16 cellular contexts compared by ENCODE assay signal in genomic region chr13:30926781-30927180, GRCh38. TPM values are rescaled to one million over a fixed set of nuclear protein-coding genes. Genes with fewer than 3 reads are reported as not detected.
DNase-seq lines count a peak whose midpoint lies in the region; ATAC-seq and TF ChIP-seq lines count a peak whose summit lies in the region.
"Had no signal": no experiment of that assay in that cellular context is flagged by ENCODE, and none has a peak within 500 bp of the region (broad histone marks: within the 10 kb centered on the region; RNA-seq: fewer than 3 reads in every experiment).

No MANE protein-coding gene starts in this region.

- H3K4me3 ChIP-seq in epithelial cell of proximal tubule (ENCODE audit: low read depth, low read length) = no peak overlapping the region
- H3K4me3 ChIP-seq: BLaER1, GM12878 had no signal

- H3K9me3 Mint-ChIP-seq in activated T-cell treated with anti-CD3 and anti-CD28 coated beads, Interleukin-2, amount 50 U/mL, for 24 hours = peaks cover 2% of the 10 kb centered on the region
- H3K9me3 Mint-ChIP-seq in mesothelial cell of epicardium = no peaks in the 10 kb centered on the region
- H3K9me3 Mint-ChIP-seq: CD8-positive, alpha-beta memory T cell had no signal

- DNase-seq in activated T-cell treated with anti-CD3 and anti-CD28 coated beads, Interleukin-2, amount 50 U/mL, for 24 hours = no peak
- DNase-seq in activated T-cell treated with anti-CD3 and anti-CD28 coated beads, Interleukin-2, amount 50 U/mL, for 48 hours = no peak
- DNase-seq in epithelial cell of proximal tubule (ENCODE audit: low read depth) = peak; percentile 54
- DNase-seq in mesothelial cell of epicardium (ENCODE audit: low spot score in 2 of 2, unreplicated experiment in 2 of 2) = no peak
- no peak for DNase-seq in SK-N-DZ (ENCODE audit: low spot score)
- DNase-seq in EL = no peak
- DNase-seq: AML-193; CD8-positive, alpha-beta memory T cell; DMS 273 treated with DMSO at 0.1 percent for 48 hours had no signal

- H3K4me1 Mint-ChIP-seq in activated T-cell treated with anti-CD3 and anti-CD28 coated beads, Interleukin-2, amount 50 U/mL, for 24 hours (ENCODE audit: low read depth) = peaks cover 25% of the 10 kb centered on the region
- H3K4me1 Mint-ChIP-seq in mesothelial cell of epicardium = peaks cover 64% of the 10 kb centered on the region

- peak overlapping the region; percentile 4 for H3K27ac Mint-ChIP-seq in activated T-cell treated with anti-CD3 and anti-CD28 coated beads, Interleukin-2, amount 50 U/mL, for 24 hours
- H3K27ac Mint-ChIP-seq in mesothelial cell of epicardium = peak overlapping the region; percentile 7

- H3K27me3 Mint-ChIP-seq in activated T-cell treated with anti-CD3 and anti-CD28 coated beads, Interleukin-2, amount 50 U/mL, for 24 hours = peaks cover 47% of the 10 kb centered on the region
- H3K27me3 Mint-ChIP-seq in mesothelial cell of epicardium (ENCODE audit: low read depth) = no peaks in the 10 kb centered on the region

- no peak overlapping the region for H3K4me3 Mint-ChIP-seq in activated T-cell treated with anti-CD3 and anti-CD28 coated beads, Interleukin-2, amount 50 U/mL, for 24 hours
- no peak overlapping the region for H3K4me3 Mint-ChIP-seq in mesothelial cell of epicardium
- H3K4me3 Mint-ChIP-seq: CD8-positive, alpha-beta memory T cell had no signal

- no peaks in the 10 kb centered on the region for H3K36me3 Mint-ChIP-seq in activated T-cell treated with anti-CD3 and anti-CD28 coated beads, Interleukin-2, amount 50 U/mL, for 24 hours (ENCODE audit: low read depth)
- H3K36me3 Mint-ChIP-seq in mesothelial cell of epicardium = peaks cover under 1% of the 10 kb centered on the region
- H3K36me3 Mint-ChIP-seq: CD8-positive, alpha-beta memory T cell had no signal

- no peak for ATAC-seq in HG03432 (IDR thresholded peaks at IDR 0.05; ENCODE audit: unreplicated experiment)
- ATAC-seq: GM12878, HCT116 had no signal

- TF ChIP-seq CTCF in epithelial cell of proximal tubule (conservative IDR thresholded peaks at IDR 0.05; ENCODE audit: low read depth, low read length) (no peak), mesothelial cell of epicardium (IDR thresholded peaks at IDR 0.05; ENCODE audit: unreplicated experiment) (no peak)

RNA-seq across cellular contexts. Expression of gene TEX26, which starts 5.7 kb away (rescaled TPM):
- total RNA-seq in epithelial cell of proximal tubule (not detected in 2 replicates), mesothelial cell of epicardium (not detected in 3 replicates)
- polyA plus RNA-seq in SK-N-DZ (2014; cell fraction: cytosol; rRNA removed) = not detected in 2 replicates
- not detected in 2 replicates for polyA plus RNA-seq in SK-N-DZ (2014; cell fraction: nucleus; rRNA removed)
- total RNA-seq: A673; CD8-positive, alpha-beta memory T cell; Daoy; G401; GM12878 had no signal
- polyA plus RNA-seq: CD8-positive, alpha-beta memory T cell; GM12878 had no signal

RNA-seq across cellular contexts. Expression of gene MEDAG, which starts 20.7 kb away (rescaled TPM):
- total RNA-seq in epithelial cell of proximal tubule (0.07 and 0.17 TPM in 2 replicates), mesothelial cell of epicardium (7.5 to 7.9 TPM (median 7.7 TPM) in 3 replicates)
- not detected in 2 replicates for polyA plus RNA-seq in SK-N-DZ (2014; cell fraction: cytosol; rRNA removed)
- polyA plus RNA-seq in SK-N-DZ (2014; cell fraction: nucleus; rRNA removed) = not detected in 2 replicates
- total RNA-seq: A673; CD8-positive, alpha-beta memory T cell; G401; GM12878 had no signal
- polyA plus RNA-seq: CD8-positive, alpha-beta memory T cell had no signal
